Comparison of ENCODE assay signal across 10 cellular contexts in the genomic region with DNA sequence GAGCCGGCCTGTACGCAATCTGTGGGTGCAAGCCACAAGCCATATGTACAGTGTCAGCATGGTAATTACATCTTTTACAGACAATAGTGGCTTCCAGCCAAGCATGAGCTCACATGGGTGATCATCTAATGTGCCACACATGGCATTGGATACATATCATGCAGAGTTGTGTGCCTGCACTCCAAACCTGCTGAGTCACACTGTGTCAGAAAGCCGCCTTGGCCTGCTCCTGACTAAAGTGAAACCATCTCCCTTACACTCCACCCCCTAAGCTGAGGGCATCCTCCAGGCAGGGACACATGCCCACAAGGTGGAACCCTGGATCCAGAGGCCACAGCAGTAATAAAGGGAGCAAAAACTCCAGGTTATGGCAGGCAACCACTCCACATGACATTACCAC.
A peak's percentile ranks its signal among the peaks of the same experiment; 100 is the strongest.
DNase-seq lines count a peak whose midpoint lies in the region; ATAC-seq and TF ChIP-seq lines count a peak whose summit lies in the region.
"Had no signal": no experiment of that assay in that cellular context is flagged by ENCODE, and none has a peak within 500 bp of the region (broad histone marks: within the 10 kb centered on the region; RNA-seq: fewer than 3 reads in every experiment).

No MANE protein-coding gene starts in this region.

- peaks cover 66% of the 10 kb centered on the region for H3K36me3 Mint-ChIP-seq in GM23338 (ENCODE audit: low read depth)
- no peaks in the 10 kb centered on the region for H3K36me3 Mint-ChIP-seq in activated T-cell treated with anti-CD3 and anti-CD28 coated beads, Interleukin-2, amount 50 U/mL, for 72 hours (ENCODE audit: insufficient read depth in 2 of 2)

- DNase-seq in AG10803 (ENCODE audit: low read depth) (peak; percentile 41), GM23338 (ENCODE audit: low spot score) (peak; percentile 80), SJCRH30 (peak; percentile 26 to 30), foreskin keratinocyte (peak; percentile 84 to 87), thyroid gland (no peak)
- no peak for DNase-seq in activated T-cell treated with anti-CD3 and anti-CD28 coated beads, Interleukin-2, amount 50 U/mL, for 72 hours
- no peak for DNase-seq in activated CD4-positive, alpha-beta T cell treated with anti-CD3 and anti-CD28 coated beads for 1 hour
- no peak for DNase-seq in activated CD8-positive, alpha-beta memory T cell treated with anti-CD3 and anti-CD28 coated beads, Interleukin-2, amount 50 U/mL, for 4 hours
- DNase-seq: esophagus squamous epithelium had no signal

- H3K36me3 ChIP-seq in GM23338 (ENCODE audit: insufficient read depth), result peaks cover 19% of the 10 kb centered on the region
- H3K36me3 ChIP-seq in SJCRH30, result no peaks in the 10 kb centered on the region
- H3K36me3 ChIP-seq in thyroid gland, result no peaks in the 10 kb centered on the region
- H3K36me3 ChIP-seq: esophagus squamous epithelium had no signal

- H3F3A ChIP-seq in GM23338 (replicated peaks; ENCODE audit: low read depth), result no peaks in the 10 kb centered on the region

- no peaks in the 10 kb centered on the region for H3K9me3 ChIP-seq in SJCRH30 (replicated peaks)
- no peaks in the 10 kb centered on the region for H3K9me3 ChIP-seq in thyroid gland

- no peak overlapping the region for H3K4me3 Mint-ChIP-seq in GM23338
- no peak overlapping the region for H3K4me3 Mint-ChIP-seq in activated T-cell treated with anti-CD3 and anti-CD28 coated beads, Interleukin-2, amount 50 U/mL, for 72 hours

- ATAC-seq in GM23338 (no peak), foreskin keratinocyte (peak; percentile 93)
- ATAC-seq in activated T-cell treated with anti-CD3 and anti-CD28 coated beads, Interleukin-2, amount 50 U/mL, for 72 hours (replicated peaks in 1 of 2), result no peak

- TF ChIP-seq POLR2A in thyroid gland (IDR thresholded peaks at IDR 0.05), result no peak

- WGBS in thyroid gland, 2 donors, result 65 to 67% methylated on average over 3 of the region's 3 CpGs

- H3K9me3 Mint-ChIP-seq in GM23338, result peaks cover 53% of the 10 kb centered on the region
- H3K9me3 Mint-ChIP-seq in activated T-cell treated with anti-CD3 and anti-CD28 coated beads, Interleukin-2, amount 50 U/mL, for 72 hours, result peaks cover 0 to 7% of the 10 kb centered on the region in 2 donors

- H3K4me1 ChIP-seq in GM23338 (ENCODE audit: insufficient read depth) (peaks cover 11% of the 10 kb centered on the region; the same call in 1 of the 2 replicates), SJCRH30 (no peaks in the 10 kb centered on the region), foreskin keratinocyte (no peaks in the 10 kb centered on the region), thyroid gland (no peaks in the 10 kb centered on the region)

- no peak overlapping the region for H3K4me2 ChIP-seq in GM23338

- no peaks in the 10 kb centered on the region for H3K9me2 ChIP-seq in GM23338 (ENCODE audit: insufficient read depth)

- no peak overlapping the region for H2AFZ ChIP-seq in GM23338

- H3K4me3 ChIP-seq in AG10803 (ENCODE audit: low read length), result no peak overlapping the region
- H3K4me3 ChIP-seq in GM23338, result no peak overlapping the region
- H3K4me3 ChIP-seq in SJCRH30, result no peak overlapping the region
- no peak overlapping the region for H3K4me3 ChIP-seq in thyroid gland (replicated peaks in 1 of 3)
- H3K4me3 ChIP-seq: esophagus squamous epithelium, skin epidermis had no signal

- no peak for TF ChIP-seq CTCF in AG10803 (conservative IDR thresholded peaks at IDR 0.05; ENCODE audit: low read length)
- TF ChIP-seq CTCF in GM23338 (conservative IDR thresholded peaks at IDR 0.05; ENCODE audit: low read depth in 2 of 2), result no peak
- TF ChIP-seq CTCF in foreskin keratinocyte (conservative IDR thresholded peaks at IDR 0.05), result no peak
- no peak for TF ChIP-seq CTCF in thyroid gland (IDR thresholded peaks at IDR 0.05)

- peaks cover 10% of the 10 kb centered on the region; the same call in 2 of the 3 replicates for H3K4me1 Mint-ChIP-seq in GM23338
- no peaks in the 10 kb centered on the region for H3K4me1 Mint-ChIP-seq in activated T-cell treated with anti-CD3 and anti-CD28 coated beads, Interleukin-2, amount 50 U/mL, for 72 hours (ENCODE audit: low read depth)

- H3K79me2 ChIP-seq in GM23338 (replicated peaks; ENCODE audit: insufficient read depth), result peaks cover 25% of the 10 kb centered on the region

- H3K27me3 Mint-ChIP-seq in GM23338 (ENCODE audit: insufficient read depth, low read depth, poor library complexity), result peaks cover 2% of the 10 kb centered on the region
- H3K27me3 Mint-ChIP-seq in activated T-cell treated with anti-CD3 and anti-CD28 coated beads, Interleukin-2, amount 50 U/mL, for 72 hours (ENCODE audit: low read depth), result no peaks in the 10 kb centered on the region

- H3K27ac ChIP-seq in GM23338 (ENCODE audit: low read depth) (no peak overlapping the region), SJCRH30 (no peak overlapping the region), foreskin keratinocyte (no peak overlapping the region), thyroid gland (no peak overlapping the region)
- H3K27ac ChIP-seq: esophagus squamous epithelium had no signal

- 0 out of 2 replicates have a peak, but pooled peaks cover 3% of the 10 kb centered on the region for H4K20me1 ChIP-seq in GM23338 (replicated peaks; ENCODE audit: insufficient read depth)

- H3K27me3 ChIP-seq in GM23338 (ENCODE audit: insufficient read depth) (no peaks in the 10 kb centered on the region), SJCRH30 (no peaks in the 10 kb centered on the region), foreskin keratinocyte (no peaks in the 10 kb centered on the region), thyroid gland (no peaks in the 10 kb centered on the region)
- H3K27me3 ChIP-seq: esophagus squamous epithelium had no signal

- H3K27ac Mint-ChIP-seq in GM23338, result no peak overlapping the region
- H3K27ac Mint-ChIP-seq in activated T-cell treated with anti-CD3 and anti-CD28 coated beads, Interleukin-2, amount 50 U/mL, for 72 hours, result no peak overlapping the region

- intact Hi-C loops in thyroid gland (cut with DNase I), result no loop called here

TF ChIP-seq in GM23338, 12 proteins besides CTCF, POLR2A, EP300 and RAD21:
- no peak for TF ChIP-seq JUNB (IDR thresholded peaks at IDR 0.05; ENCODE audit: unreplicated experiment)

Comparison
In these comparisons a context has a peak if more than half of its experiments do, and no peak if none do; other contexts are left out.
1. DNase-seq: peak in AG10803 (single experiment), GM23338 (single experiment), SJCRH30 (2 of 2) and foreskin keratinocyte (2 of 2); none in activated T-cell treated with anti-CD3 and anti-CD28 coated beads, Interleukin-2, amount 50 U/mL, for 72 hours (0 of 2), thyroid gland (0 of 2), activated CD4-positive, alpha-beta T cell treated with anti-CD3 and anti-CD28 coated beads for 1 hour (single experiment) and activated CD8-positive, alpha-beta memory T cell treated with anti-CD3 and anti-CD28 coated beads, Interleukin-2, amount 50 U/mL, for 4 hours (single experiment).